1 cellular context compared by ENCODE assay signal in genomic region chr12:24750263-24750662, GRCh38.
TF ChIP-seq lines count a peak whose summit lies in the region.

No MANE protein-coding gene starts in this region.

TF ChIP-seq in HepG2, 621 proteins besides CTCF, POLR2A, EP300 and RAD21 (continued from another document):
- TF ChIP-seq ZNF276 (CRISPR knock-in tag; IDR thresholded peaks at IDR 0.05; ENCODE audit: low read depth) (no peak), AGO1 (IDR thresholded peaks at IDR 0.05; ENCODE audit: low read depth, low read length, poor library complexity, severe bottlenecking) (no peak), UBTF (CRISPR knock-in tag; IDR thresholded peaks at IDR 0.05) (no peak), SETDB1 (CRISPR knock-in tag; IDR thresholded peaks at IDR 0.05; ENCODE audit: borderline replicate concordance) (no peak), ZNF331 (CRISPR knock-in tag; IDR thresholded peaks at IDR 0.05) (no peak), ZNF143 (CRISPR knock-in tag; IDR thresholded peaks at IDR 0.05) (no peak), KLF15 (CRISPR knock-in tag; IDR thresholded peaks at IDR 0.05; ENCODE audit: borderline replicate concordance) (no peak), KAT2B (IDR thresholded peaks at IDR 0.05; ENCODE audit: borderline replicate concordance, low read depth, low read length) (no peak), TP53 (CRISPR knock-in tag; conservative IDR thresholded peaks at IDR 0.05) (no peak), ARNT (IDR thresholded peaks at IDR 0.05) (no peak), NR2F2 (IDR thresholded peaks at IDR 0.05; ENCODE audit: borderline replicate concordance, low read depth) (no peak), MAZ (IDR thresholded peaks at IDR 0.05; ENCODE audit: borderline replicate concordance, low read depth, low read length) (no peak), MAZ (CRISPR knock-in tag; IDR thresholded peaks at IDR 0.05; ENCODE audit: low read depth) (no peak), ZNF7 (CRISPR knock-in tag; IDR thresholded peaks at IDR 0.05) (no peak), PLRG1 (conservative IDR thresholded peaks at IDR 0.05) (no peak), STAT5B (CRISPR knock-in tag; IDR thresholded peaks at IDR 0.05) (no peak), CCDC6 (CRISPR knock-in tag; IDR thresholded peaks at IDR 0.05) (no peak), ZNF614 (CRISPR knock-in tag; IDR thresholded peaks at IDR 0.05; ENCODE audit: borderline replicate concordance) (0 out of 2 replicates have a peak, but pooled peaks have one; percentile 27), THRA (CRISPR knock-in tag; IDR thresholded peaks at IDR 0.05; ENCODE audit: borderline replicate concordance) (peak; percentile 39; the same call in 1 of the 2 replicates), SOX13 (IDR thresholded peaks at IDR 0.05) (no peak), SOX13 (CRISPR knock-in tag; conservative IDR thresholded peaks at IDR 0.05 in 1 of 2, IDR thresholded peaks at IDR 0.05 in 1 of 2) (peak in 1 of 2 experiments; percentile 69; a peak in 2 of 4 replicates), RARG (CRISPR knock-in tag; IDR thresholded peaks at IDR 0.05; ENCODE audit: low read depth) (no peak), NFE2L2 (IDR thresholded peaks at IDR 0.05; ENCODE audit: low read length) (no peak), ARNTL (CRISPR knock-in tag; IDR thresholded peaks at IDR 0.05) (no peak), KDM2A (CRISPR knock-in tag; IDR thresholded peaks at IDR 0.05; ENCODE audit: borderline replicate concordance, low read depth) (no peak), NCOR1 (IDR thresholded peaks at IDR 0.05; ENCODE audit: borderline replicate concordance, low read length) (no peak), SP4 (CRISPR knock-in tag; IDR thresholded peaks at IDR 0.05) (no peak), ZFP37 (CRISPR knock-in tag; IDR thresholded peaks at IDR 0.05; ENCODE audit: borderline replicate concordance) (no peak), RELA (CRISPR knock-in tag; IDR thresholded peaks at IDR 0.05) (no peak)
